ENCODE assay signal across 8 cellular contexts in genomic region chr7:105012503-105013282, GRCh38. TPM values are rescaled to one million over a fixed set of nuclear protein-coding genes. Genes with fewer than 3 reads are reported as not detected.
DNase-seq lines count a peak whose midpoint lies in the region; ATAC-seq, FAIRE-seq and TF ChIP-seq lines count a peak whose summit lies in the region.

No MANE protein-coding gene starts in this region.

- peak overlapping the region; percentile 76 to 93 for H3K4me3 ChIP-seq in right atrium auricular region
- H3K4me3 ChIP-seq in psoas muscle = peak overlapping the region; percentile 92

- intact Hi-C loops in psoas muscle (cut with DNase I) = loop anchor here in 1 of 2 donors (2.0 to 10.0 kb wide), 2 partner anchors 28 to 1102 kb away; partner anchors contain the start of gene SYPL1

- peak overlapping the region; percentile 98 for H3K4me3 Mint-ChIP-seq in T-helper 17 cell

- peaks cover 14% of the 10 kb centered on the region for H3K36me3 Mint-ChIP-seq in T-helper 17 cell (ENCODE audit: low read depth)

- peak overlapping the region; percentile 100 for H3K27ac Mint-ChIP-seq in T-helper 17 cell

- TF ChIP-seq CTCF in right atrium auricular region (IDR thresholded peaks at IDR 0.05) (no peak), psoas muscle (IDR thresholded peaks at IDR 0.05) (no peak)

- H3K9me3 ChIP-seq in T-helper 17 cell (ENCODE audit: control insufficient read depth, low read length, poor library complexity, severe bottlenecking) (no peaks in the 10 kb centered on the region), right atrium auricular region (no peaks in the 10 kb centered on the region), psoas muscle (no peaks in the 10 kb centered on the region)

- H3K27me3 ChIP-seq in right atrium auricular region (no peaks in the 10 kb centered on the region), psoas muscle (ENCODE audit: insufficient read depth in 3 of 3, low read length in 2 of 3) (no peaks in the 10 kb centered on the region)

- FAIRE-seq in urothelium cell line (lab: Jason Lieb, UNC) = peak; percentile 93

- 0 to 1% (median 0%) methylated on average over 56 to 59 of the region's 59 CpGs for WGBS in psoas muscle, 3 donors

- ATAC-seq in GM18499 (IDR thresholded peaks at IDR 0.05; ENCODE audit: insufficient read depth, unreplicated experiment) (peak; percentile 45), HG02938 (IDR thresholded peaks at IDR 0.05; ENCODE audit: unreplicated experiment) (peak; percentile 65), T-helper 17 cell (peak; percentile 74), psoas muscle (peak; percentile 87 to 90 (median 88))

- H3K4me1 ChIP-seq in right atrium auricular region = peaks cover 0 to 43% of the 10 kb centered on the region in 2 donors
- H3K4me1 ChIP-seq in psoas muscle = peaks cover 33% of the 10 kb centered on the region

- peaks cover 5% of the 10 kb centered on the region for H3K27me3 Mint-ChIP-seq in T-helper 17 cell

- H3K36me3 ChIP-seq in right atrium auricular region (no peaks in the 10 kb centered on the region), psoas muscle (ENCODE audit: insufficient read depth in 1 of 2, low read depth in 1 of 2) (no peaks in the 10 kb centered on the region)

- H3K27ac ChIP-seq in right atrium auricular region = peak overlapping the region; percentile 100
- H3K27ac ChIP-seq in psoas muscle = peak overlapping the region; percentile 100

- DNase-seq in NCI-H1694 treated with DMSO at 0.1 percent for 48 hours (lab: John Stamatoyannopoulos, UW) (peak; percentile 96), T-helper 17 cell (peak; percentile 99 to 100 (median 100)), anterior cingulate cortex (lab: John Stamatoyannopoulos, UW) (peak; percentile 95 to 100 (median 98)), right atrium auricular region (ENCODE audit: low spot score) (peak; percentile 99), psoas muscle (peak; percentile 100), urothelium cell line (ENCODE audit: low spot score) (peak; percentile 100)

- peaks cover 52% of the 10 kb centered on the region for H3K4me1 Mint-ChIP-seq in T-helper 17 cell

RNA-seq across cellular contexts. Expression of gene KMT2E, which starts 1.3 kb away (rescaled TPM):
- total RNA-seq in T-helper 17 cell (100 to 1,000 TPM; 285 to 301 TPM), right atrium auricular region (10 to 100 TPM; 51.4 to 81.3 TPM), psoas muscle (10 to 100 TPM; 24.0 to 40.9 (median 27.0) TPM)
- 10 to 100 TPM in 1 of 3 donors, 1 to 10 TPM in 2; 6.2 to 18.1 (median 7.3) TPM for polyA plus RNA-seq in psoas muscle

Comparison
In these comparisons a context has a peak if more than half of its experiments do, and no peak if none do; other contexts are left out.
1. Peak in every context shown above with its lines: DNase-seq, ATAC-seq, H3K4me3 ChIP-seq and H3K27ac ChIP-seq.